In genomic region chr7:2641406-2642393, GRCh38 we compare ENCODE assay signal across 8 cellular contexts. TPM values are rescaled to one million over a fixed set of nuclear protein-coding genes. Genes with fewer than 3 reads are reported as not detected.
A peak's percentile ranks its signal among the peaks of the same experiment; 100 is the strongest.
DNase-seq lines count a peak whose midpoint lies in the region; ATAC-seq and TF ChIP-seq lines count a peak whose summit lies in the region.

No MANE protein-coding gene starts in this region.

- no peak for TF ChIP-seq CTCF in coronary artery (IDR thresholded peaks at IDR 0.05)

- H3K36me3 Mint-ChIP-seq in stimulated activated naive B cell treated with anti-CD40 and anti-IgM and Interleukin-4, amounts not matched to agents 10 μg/mL and 1 μg/mL and 100 μg/mL, for 72 hours = peaks cover 13 to 29% of the 10 kb centered on the region in 2 donors

- peaks cover 53 to 80% of the 10 kb centered on the region in 2 donors for H3K4me1 Mint-ChIP-seq in stimulated activated naive B cell treated with anti-CD40 and anti-IgM and Interleukin-4, amounts not matched to agents 10 μg/mL and 1 μg/mL and 100 μg/mL, for 72 hours

- ATAC-seq in GM19351 (IDR thresholded peaks at IDR 0.05; ENCODE audit: unreplicated experiment) (peak; percentile 46), left colon (peak; percentile 16), HG03097 (IDR thresholded peaks at IDR 0.05; ENCODE audit: low FRiP score, unreplicated experiment) (no peak), GM18498 (IDR thresholded peaks at IDR 0.05; ENCODE audit: unreplicated experiment) (no peak)
- peak; percentile 78 to 79 for ATAC-seq in stimulated activated naive B cell treated with anti-CD40 and anti-IgM and Interleukin-4, amounts not matched to agents 10 μg/mL and 1 μg/mL and 100 μg/mL, for 72 hours (replicated peaks)

- H3K4me3 ChIP-seq in coronary artery = peak overlapping the region; percentile 66

- no peaks in the 10 kb centered on the region for H3K27me3 Mint-ChIP-seq in stimulated activated naive B cell treated with anti-CD40 and anti-IgM and Interleukin-4, amounts not matched to agents 10 μg/mL and 1 μg/mL and 100 μg/mL, for 72 hours

- H3K9me3 Mint-ChIP-seq in stimulated activated naive B cell treated with anti-CD40 and anti-IgM and Interleukin-4, amounts not matched to agents 10 μg/mL and 1 μg/mL and 100 μg/mL, for 72 hours = no peaks in the 10 kb centered on the region

- peak overlapping the region; percentile 74 to 80 for H3K4me3 Mint-ChIP-seq in stimulated activated naive B cell treated with anti-CD40 and anti-IgM and Interleukin-4, amounts not matched to agents 10 μg/mL and 1 μg/mL and 100 μg/mL, for 72 hours

- peak overlapping the region; percentile 61 to 94 for H3K27ac ChIP-seq in coronary artery

- peak overlapping the region; percentile 98 for H3K27ac Mint-ChIP-seq in stimulated activated naive B cell treated with anti-CD40 and anti-IgM and Interleukin-4, amounts not matched to agents 10 μg/mL and 1 μg/mL and 100 μg/mL, for 72 hours

- DNase-seq in NOMO-1 (lab: John Stamatoyannopoulos, UW; ENCODE audit: unreplicated experiment in 2 of 2) = peak; percentile 82
- peak; percentile 97 for DNase-seq in coronary artery (ENCODE audit: low spot score)
- peak; percentile 66 to 72 for DNase-seq in left colon
- DNase-seq in stimulated activated naive B cell treated with anti-CD40 and anti-IgM and Interleukin-4, amounts not matched to agents 10 μg/mL and 1 μg/mL and 100 μg/mL, for 72 hours = peak; percentile 78
- no peak for DNase-seq in NCI-H146 (lab: John Stamatoyannopoulos, UW)

- intact Hi-C loops in left colon (cut with DNase I, micrococcal nuclease) = no loop called here

RNA-seq across cellular contexts. Expression of gene TTYH3, which starts 9.9 kb away (rescaled TPM):
- total RNA-seq in left colon = 10 to 100 TPM; 31.3 to 51.0 TPM

RNA-seq across cellular contexts. Expression of gene AMZ1, which starts 46.3 kb away (rescaled TPM):
- under 1 TPM in 1 of 2 donors, not detected in 1; 0.28 TPM for total RNA-seq in left colon

Comparison
In these comparisons a context has a peak if more than half of its experiments do, and no peak if none do; other contexts are left out.
1. ATAC-seq: peak in GM19351 (single experiment), left colon (single experiment) and stimulated activated naive B cell treated with anti-CD40 and anti-IgM and Interleukin-4, amounts not matched to agents 10 μg/mL and 1 μg/mL and 100 μg/mL, for 72 hours (2 of 2); none in HG03097 (single experiment) and GM18498 (single experiment).